In the genomic region with DNA sequence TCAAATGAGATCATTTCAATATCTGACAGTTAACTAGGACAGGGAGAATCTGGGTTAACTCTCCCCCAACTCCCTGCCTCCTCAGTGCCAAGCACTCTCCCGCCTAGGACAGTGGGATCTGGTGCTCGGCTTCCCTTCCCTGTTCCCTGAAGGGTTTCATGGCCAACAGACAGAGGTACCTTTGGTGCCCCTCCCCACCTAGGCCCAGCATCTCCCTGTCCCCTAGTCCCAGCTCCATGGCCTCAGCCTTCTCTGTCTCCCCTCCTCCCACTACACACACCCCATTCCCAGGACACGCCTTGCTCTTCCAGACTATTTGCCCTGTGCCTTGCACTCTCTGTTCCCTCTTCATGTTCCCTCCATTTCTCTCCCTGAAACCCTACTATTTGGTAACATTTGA, we compare ENCODE assay signal across 22 cellular contexts.
DNase-seq lines count a peak whose midpoint lies in the region; ATAC-seq and TF ChIP-seq lines count a peak whose summit lies in the region.
"Had no signal": no experiment of that assay in that cellular context is flagged by ENCODE, and none has a peak within 500 bp of the region (broad histone marks: within the 10 kb centered on the region; RNA-seq: fewer than 3 reads in every experiment).

No MANE protein-coding gene starts in this region.

- peaks cover 51% of the 10 kb centered on the region for H3K36me3 Mint-ChIP-seq in T-helper 1 cell treated with Interleukin-12 subunit alpha and Interleukin-12 subunit beta and Interleukin-4 antibody, amounts not matched to agents 30 μg/mL and 1 μg/mL, for 36 hours (ENCODE audit: low read depth)
- H3K36me3 Mint-ChIP-seq in CD8-positive, alpha-beta T cell: peaks cover 86% of the 10 kb centered on the region
- H3K36me3 Mint-ChIP-seq in activated CD8-positive, alpha-beta memory T cell treated with anti-CD3 and anti-CD28 coated beads, Interleukin-2, amount 10 ng/mL, durations not matched to agents 7 days and 5 days: peaks cover 49% of the 10 kb centered on the region
- H3K36me3 Mint-ChIP-seq in memory B cell: no peaks in the 10 kb centered on the region

- H3K27ac Mint-ChIP-seq in T-helper 1 cell treated with Interleukin-12 subunit alpha and Interleukin-12 subunit beta and Interleukin-4 antibody, amounts not matched to agents 30 μg/mL and 1 μg/mL, for 36 hours: peak overlapping the region; percentile 49
- H3K27ac Mint-ChIP-seq in CD8-positive, alpha-beta T cell: peak overlapping the region; percentile 58
- H3K27ac Mint-ChIP-seq in activated CD8-positive, alpha-beta memory T cell treated with anti-CD3 and anti-CD28 coated beads, Interleukin-2, amount 10 ng/mL, durations not matched to agents 7 days and 5 days: peak overlapping the region; percentile 10
- no peak overlapping the region for H3K27ac Mint-ChIP-seq in memory B cell
- H3K27ac Mint-ChIP-seq: activated naive CD4-positive, alpha-beta T cell treated with anti-CD3 and anti-CD28 coated beads for 36 hours; T-helper 2 cell treated with Interferon-gamma antibody and Interleukin-4, amounts not matched to agents 5 μg/mL and 100 μg/mL, for 36 hours had no signal

- no peak for DNase-seq in T-helper 1 cell
- DNase-seq in CD8-positive, alpha-beta T cell: peak in 1 of 7 experiments; percentile 10
- no peak for DNase-seq in activated CD8-positive, alpha-beta memory T cell treated with anti-CD3 and anti-CD28 coated beads, Interleukin-2, amount 10 ng/mL, durations not matched to agents 7 days and 5 days
- no peak for DNase-seq in memory B cell (ENCODE audit: low spot score in 2 of 2)
- DNase-seq in medulla oblongata (ENCODE audit: extremely low spot score): no peak
- DNase-seq in NOMO-1 treated with DMSO at 0.1 percent for 48 hours (lab: John Stamatoyannopoulos, UW; ENCODE audit: unreplicated experiment): no peak
- DNase-seq: activated naive CD4-positive, alpha-beta T cell treated with anti-CD3 and anti-CD28 coated beads for 36 hours; HCEC 1CT; left cardiac atrium; NCI-H1105; NCI-H2081; NCI-H446; small intestine; stimulated activated CD4-positive, alpha-beta T cell treated with anti-CD3 and anti-CD28 coated beads, Interleukin-4, amount 100 ng/mL, for 1 hour; uterus had no signal

- H3K9me3 ChIP-seq in CD8-positive, alpha-beta T cell (ENCODE audit: low read length): no peaks in the 10 kb centered on the region
- H3K9me3 ChIP-seq: Peyer's patch, prostate gland, SJSA1, uterus had no signal

- H3K27ac ChIP-seq in CD8-positive, alpha-beta T cell (ENCODE audit: low read depth, low read length): no peak overlapping the region
- H3K27ac ChIP-seq: 22Rv1, Peyer's patch, prostate gland, SJSA1, uterus had no signal

- H3K27me3 Mint-ChIP-seq in T-helper 1 cell treated with Interleukin-12 subunit alpha and Interleukin-12 subunit beta and Interleukin-4 antibody, amounts not matched to agents 30 μg/mL and 1 μg/mL, for 36 hours (ENCODE audit: low read depth): no peaks in the 10 kb centered on the region
- H3K27me3 Mint-ChIP-seq in CD8-positive, alpha-beta T cell (ENCODE audit: low read depth): no peaks in the 10 kb centered on the region
- H3K27me3 Mint-ChIP-seq in activated CD8-positive, alpha-beta memory T cell treated with anti-CD3 and anti-CD28 coated beads, Interleukin-2, amount 10 ng/mL, durations not matched to agents 7 days and 5 days: no peaks in the 10 kb centered on the region
- no peaks in the 10 kb centered on the region for H3K27me3 Mint-ChIP-seq in memory B cell

- no peak for TF ChIP-seq CTCF in CD8-positive, alpha-beta T cell (IDR thresholded peaks at IDR 0.05)

- H3K4me1 Mint-ChIP-seq in T-helper 1 cell treated with Interleukin-12 subunit alpha and Interleukin-12 subunit beta and Interleukin-4 antibody, amounts not matched to agents 30 μg/mL and 1 μg/mL, for 36 hours (ENCODE audit: low read depth): peaks cover 62% of the 10 kb centered on the region
- peaks cover 93% of the 10 kb centered on the region for H3K4me1 Mint-ChIP-seq in CD8-positive, alpha-beta T cell (ENCODE audit: low read depth)
- peaks cover 83% of the 10 kb centered on the region for H3K4me1 Mint-ChIP-seq in activated CD8-positive, alpha-beta memory T cell treated with anti-CD3 and anti-CD28 coated beads, Interleukin-2, amount 10 ng/mL, durations not matched to agents 7 days and 5 days
- H3K4me1 Mint-ChIP-seq in memory B cell: peaks cover 33% of the 10 kb centered on the region

- POLR2A ChIA-PET in CD8-positive, alpha-beta T cell (lab: Charles Lee): interaction anchor here (1.3 to 6.5 kb wide), 2 partner anchors 9 to 76 kb away, joined by 6 to 51 read pairs; partner anchors contain the start of gene CD247

- peaks cover 32% of the 10 kb centered on the region for H3K36me3 ChIP-seq in CD8-positive, alpha-beta T cell (ENCODE audit: insufficient read depth, low read length)
- H3K36me3 ChIP-seq: Peyer's patch, prostate gland, SJSA1, uterus had no signal

- no peak overlapping the region for H3K4me3 ChIP-seq in CD8-positive, alpha-beta T cell (ENCODE audit: low read depth, low read length)
- H3K4me3 ChIP-seq: Peyer's patch, prostate gland, SJSA1, uterus had no signal

- CTCF ChIA-PET in CD8-positive, alpha-beta T cell (lab: Charles Lee): interaction anchor here (0.6 to 5.9 kb wide), 24 partner anchors 9 to 188 kb away, joined by 3 to 58 read pairs (median 5); partner anchors contain the start of gene CD247
- CTCF ChIA-PET in activated CD8-positive, alpha-beta memory T cell treated with anti-CD3 and anti-CD28 coated beads, Interleukin-2, amount 10 ng/mL, durations not matched to agents 7 days and 5 days (lab: Charles Lee): interaction anchor here (1.3 to 5.0 kb wide), 6 partner anchors 10 to 173 kb away, joined by 4 to 33 read pairs (median 8); no protein-coding TSS in a partner anchor

- intact Hi-C loops in CD8-positive, alpha-beta T cell (cut with DNase I, micrococcal nuclease): loop anchor here in 1 of 2 experiments (5.0 to 10.0 kb wide), 3 partner anchors 76 to 274 kb away; partner anchors contain the start of genes CD247 and POU2F1

- no peaks in the 10 kb centered on the region for H3K27me3 ChIP-seq in CD8-positive, alpha-beta T cell (ENCODE audit: insufficient read depth, low read length)
- H3K27me3 ChIP-seq: Peyer's patch, uterus had no signal

- H3K9me3 Mint-ChIP-seq in T-helper 1 cell treated with Interleukin-12 subunit alpha and Interleukin-12 subunit beta and Interleukin-4 antibody, amounts not matched to agents 30 μg/mL and 1 μg/mL, for 36 hours: no peaks in the 10 kb centered on the region
- H3K9me3 Mint-ChIP-seq in CD8-positive, alpha-beta T cell: no peaks in the 10 kb centered on the region
- H3K9me3 Mint-ChIP-seq in activated CD8-positive, alpha-beta memory T cell treated with anti-CD3 and anti-CD28 coated beads, Interleukin-2, amount 10 ng/mL, durations not matched to agents 7 days and 5 days (ENCODE audit: low read depth): no peaks in the 10 kb centered on the region
- H3K9me3 Mint-ChIP-seq in memory B cell: no peaks in the 10 kb centered on the region
- H3K9me3 Mint-ChIP-seq: activated naive CD4-positive, alpha-beta T cell treated with anti-CD3 and anti-CD28 coated beads for 36 hours; T-helper 2 cell treated with Interferon-gamma antibody and Interleukin-4, amounts not matched to agents 5 μg/mL and 100 μg/mL, for 36 hours had no signal

- H3K4me1 ChIP-seq in CD8-positive, alpha-beta T cell (ENCODE audit: insufficient read depth, low read length): peaks cover 80% of the 10 kb centered on the region
- H3K4me1 ChIP-seq: prostate gland, uterus had no signal

- H3K4me3 Mint-ChIP-seq in T-helper 1 cell treated with Interleukin-12 subunit alpha and Interleukin-12 subunit beta and Interleukin-4 antibody, amounts not matched to agents 30 μg/mL and 1 μg/mL, for 36 hours: no peak overlapping the region
- H3K4me3 Mint-ChIP-seq in CD8-positive, alpha-beta T cell: no peak overlapping the region
- H3K4me3 Mint-ChIP-seq in activated CD8-positive, alpha-beta memory T cell treated with anti-CD3 and anti-CD28 coated beads, Interleukin-2, amount 10 ng/mL, durations not matched to agents 7 days and 5 days: no peak overlapping the region
- peak overlapping the region; percentile 4 for H3K4me3 Mint-ChIP-seq in memory B cell
- H3K4me3 Mint-ChIP-seq: activated naive CD4-positive, alpha-beta T cell treated with anti-CD3 and anti-CD28 coated beads for 36 hours; T-helper 2 cell treated with Interferon-gamma antibody and Interleukin-4, amounts not matched to agents 5 μg/mL and 100 μg/mL, for 36 hours had no signal

- ATAC-seq in CD8-positive, alpha-beta T cell: no peak
- ATAC-seq in activated CD8-positive, alpha-beta memory T cell treated with anti-CD3 and anti-CD28 coated beads, Interleukin-2, amount 10 ng/mL, durations not matched to agents 7 days and 5 days: no peak
- ATAC-seq in memory B cell (ENCODE audit: low read depth) (no peak), HG03039 (IDR thresholded peaks at IDR 0.05; ENCODE audit: unreplicated experiment) (no peak)
